1 cellular context compared by ENCODE assay signal in genomic region chr17:72120878-72121163, GRCh38.
TF ChIP-seq lines count a peak whose summit lies in the region.

SOX9 (plus strand) TSS chr17:72121020; CDS start chr17:72121392, 372 bp downstream.

TF ChIP-seq in GM12878, 131 proteins besides CTCF, POLR2A, EP300 and RAD21 (continues in another document):
- TF ChIP-seq, protein P1, sequence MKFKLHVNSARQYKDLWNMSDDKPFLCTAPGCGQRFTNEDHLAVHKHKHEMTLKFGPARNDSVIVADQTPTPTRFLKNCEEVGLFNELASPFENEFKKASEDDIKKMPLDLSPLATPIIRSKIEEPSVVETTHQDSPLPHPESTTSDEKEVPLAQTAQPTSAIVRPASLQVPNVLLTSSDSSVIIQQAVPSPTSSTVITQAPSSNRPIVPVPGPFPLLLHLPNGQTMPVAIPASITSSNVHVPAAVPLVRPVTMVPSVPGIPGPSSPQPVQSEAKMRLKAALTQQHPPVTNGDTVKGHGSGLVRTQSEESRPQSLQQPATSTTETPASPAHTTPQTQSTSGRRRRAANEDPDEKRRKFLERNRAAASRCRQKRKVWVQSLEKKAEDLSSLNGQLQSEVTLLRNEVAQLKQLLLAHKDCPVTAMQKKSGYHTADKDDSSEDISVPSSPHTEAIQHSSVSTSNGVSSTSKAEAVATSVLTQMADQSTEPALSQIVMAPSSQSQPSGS (IDR thresholded peaks at IDR 0.05; ENCODE audit: low read length) = no peak
- TF ChIP-seq, protein P2, sequence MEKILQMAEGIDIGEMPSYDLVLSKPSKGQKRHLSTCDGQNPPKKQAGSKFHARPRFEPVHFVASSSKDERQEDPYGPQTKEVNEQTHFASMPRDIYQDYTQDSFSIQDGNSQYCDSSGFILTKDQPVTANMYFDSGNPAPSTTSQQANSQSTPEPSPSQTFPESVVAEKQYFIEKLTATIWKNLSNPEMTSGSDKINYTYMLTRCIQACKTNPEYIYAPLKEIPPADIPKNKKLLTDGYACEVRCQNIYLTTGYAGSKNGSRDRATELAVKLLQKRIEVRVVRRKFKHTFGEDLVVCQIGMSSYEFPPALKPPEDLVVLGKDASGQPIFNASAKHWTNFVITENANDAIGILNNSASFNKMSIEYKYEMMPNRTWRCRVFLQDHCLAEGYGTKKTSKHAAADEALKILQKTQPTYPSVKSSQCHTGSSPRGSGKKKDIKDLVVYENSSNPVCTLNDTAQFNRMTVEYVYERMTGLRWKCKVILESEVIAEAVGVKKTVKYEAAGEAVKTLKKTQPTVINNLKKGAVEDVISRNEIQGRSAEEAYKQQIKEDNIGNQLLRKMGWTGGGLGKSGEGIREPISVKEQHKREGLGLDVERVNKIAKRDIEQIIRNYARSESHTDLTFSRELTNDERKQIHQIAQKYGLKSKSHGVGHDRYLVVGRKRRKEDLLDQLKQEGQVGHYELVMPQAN (conservative IDR thresholded peaks at IDR 0.05) = no peak; the same call in 1 of the 2 replicates
- TF ChIP-seq CBX3 (IDR thresholded peaks at IDR 0.05; ENCODE audit: borderline replicate concordance, low read depth) (no peak), MXI1 (IDR thresholded peaks at IDR 0.05; ENCODE audit: low read depth, low read length) (peak; percentile 23; the same call in 1 of the 2 replicates), E4F1 (IDR thresholded peaks at IDR 0.05; ENCODE audit: borderline replicate concordance, partially characterized antibody) (no peak), BACH1 (IDR thresholded peaks at IDR 0.05; ENCODE audit: borderline replicate concordance) (no peak; the same call in 1 of the 2 replicates), SREBF1 (IDR thresholded peaks at IDR 0.05; ENCODE audit: low read length) (no peak), REST (IDR thresholded peaks at IDR 0.05; ENCODE audit: low read depth, low read length) (no peak), BRCA1 (IDR thresholded peaks at IDR 0.05; ENCODE audit: low read depth, low read length) (no peak), ASH2L (IDR thresholded peaks at IDR 0.05; ENCODE audit: borderline replicate concordance, low read depth) (no peak), RELA (IDR thresholded peaks at IDR 0.05; ENCODE audit: borderline replicate concordance, partially characterized antibody) (no peak), JUNB (IDR thresholded peaks at IDR 0.05) (no peak), DPF2 (IDR thresholded peaks at IDR 0.05) (no peak), SMARCA5 (IDR thresholded peaks at IDR 0.05) (no peak), IRF5 (IDR thresholded peaks at IDR 0.05; ENCODE audit: borderline replicate concordance) (no peak), PML (IDR thresholded peaks at IDR 0.05; ENCODE audit: low read length) (peak; percentile 84; the same call in 1 of the 2 replicates), TCF3 (IDR thresholded peaks at IDR 0.05; ENCODE audit: borderline replicate concordance, insufficient read depth, low read depth, low read length) (no peak), PAX8 (IDR thresholded peaks at IDR 0.05) (no peak), SMAD1 (IDR thresholded peaks at IDR 0.05; ENCODE audit: low read depth, partially characterized antibody) (peak; percentile 76), CBFB (IDR thresholded peaks at IDR 0.05; ENCODE audit: low read depth) (no peak), YY1 (IDR thresholded peaks at IDR 0.05; ENCODE audit: low read depth, low read length) (no peak), ZNF622 (IDR thresholded peaks at IDR 0.05) (no peak), USF1 (IDR thresholded peaks at IDR 0.05; ENCODE audit: borderline replicate concordance, extremely low read length, insufficient read depth, low read depth, low read length) (no peak), CBX5 (IDR thresholded peaks at IDR 0.05; ENCODE audit: low read depth) (no peak), GATAD2B (conservative IDR thresholded peaks at IDR 0.05; ENCODE audit: low read depth) (no peak), BCL3 (IDR thresholded peaks at IDR 0.05; ENCODE audit: borderline replicate concordance, insufficient read depth, low read depth, low read length, poor library complexity, severe bottlenecking) (no peak), FOXM1 (IDR thresholded peaks at IDR 0.05; ENCODE audit: low read depth, low read length) (no peak), KAT2A (conservative IDR thresholded peaks at IDR 0.05; ENCODE audit: control insufficient read depth, low read depth, low read length) (no peak), FOS (IDR thresholded peaks at IDR 0.05; ENCODE audit: borderline replicate concordance, extremely low read depth, insufficient read length) (no peak), POU2F2 (IDR thresholded peaks at IDR 0.05; ENCODE audit: borderline replicate concordance, low read depth, low read length) (peak; percentile 84)
- TF ChIP-seq, protein P3, sequence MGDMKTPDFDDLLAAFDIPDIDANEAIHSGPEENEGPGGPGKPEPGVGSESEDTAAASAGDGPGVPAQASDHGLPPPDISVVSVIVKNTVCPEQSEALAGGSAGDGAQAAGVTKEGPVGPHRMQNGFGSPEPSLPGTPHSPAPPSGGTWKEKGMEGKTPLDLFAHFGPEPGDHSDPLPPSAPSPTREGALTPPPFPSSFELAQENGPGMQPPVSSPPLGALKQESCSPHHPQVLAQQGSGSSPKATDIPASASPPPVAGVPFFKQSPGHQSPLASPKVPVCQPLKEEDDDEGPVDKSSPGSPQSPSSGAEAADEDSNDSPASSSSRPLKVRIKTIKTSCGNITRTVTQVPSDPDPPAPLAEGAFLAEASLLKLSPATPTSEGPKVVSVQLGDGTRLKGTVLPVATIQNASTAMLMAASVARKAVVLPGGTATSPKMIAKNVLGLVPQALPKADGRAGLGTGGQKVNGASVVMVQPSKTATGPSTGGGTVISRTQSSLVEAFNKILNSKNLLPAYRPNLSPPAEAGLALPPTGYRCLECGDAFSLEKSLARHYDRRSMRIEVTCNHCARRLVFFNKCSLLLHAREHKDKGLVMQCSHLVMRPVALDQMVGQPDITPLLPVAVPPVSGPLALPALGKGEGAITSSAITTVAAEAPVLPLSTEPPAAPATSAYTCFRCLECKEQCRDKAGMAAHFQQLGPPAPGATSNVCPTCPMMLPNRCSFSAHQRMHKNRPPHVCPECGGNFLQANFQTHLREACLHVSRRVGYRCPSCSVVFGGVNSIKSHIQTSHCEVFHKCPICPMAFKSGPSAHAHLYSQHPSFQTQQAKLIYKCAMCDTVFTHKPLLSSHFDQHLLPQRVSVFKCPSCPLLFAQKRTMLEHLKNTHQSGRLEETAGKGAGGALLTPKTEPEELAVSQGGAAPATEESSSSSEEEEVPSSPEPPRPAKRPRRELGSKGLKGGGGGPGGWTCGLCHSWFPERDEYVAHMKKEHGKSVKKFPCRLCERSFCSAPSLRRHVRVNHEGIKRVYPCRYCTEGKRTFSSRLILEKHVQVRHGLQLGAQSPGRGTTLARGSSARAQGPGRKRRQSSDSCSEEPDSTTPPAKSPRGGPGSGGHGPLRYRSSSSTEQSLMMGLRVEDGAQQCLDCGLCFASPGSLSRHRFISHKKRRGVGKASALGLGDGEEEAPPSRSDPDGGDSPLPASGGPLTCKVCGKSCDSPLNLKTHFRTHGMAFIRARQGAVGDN (IDR thresholded peaks at IDR 0.05) = peak; percentile 56
- TF ChIP-seq, protein P4, sequence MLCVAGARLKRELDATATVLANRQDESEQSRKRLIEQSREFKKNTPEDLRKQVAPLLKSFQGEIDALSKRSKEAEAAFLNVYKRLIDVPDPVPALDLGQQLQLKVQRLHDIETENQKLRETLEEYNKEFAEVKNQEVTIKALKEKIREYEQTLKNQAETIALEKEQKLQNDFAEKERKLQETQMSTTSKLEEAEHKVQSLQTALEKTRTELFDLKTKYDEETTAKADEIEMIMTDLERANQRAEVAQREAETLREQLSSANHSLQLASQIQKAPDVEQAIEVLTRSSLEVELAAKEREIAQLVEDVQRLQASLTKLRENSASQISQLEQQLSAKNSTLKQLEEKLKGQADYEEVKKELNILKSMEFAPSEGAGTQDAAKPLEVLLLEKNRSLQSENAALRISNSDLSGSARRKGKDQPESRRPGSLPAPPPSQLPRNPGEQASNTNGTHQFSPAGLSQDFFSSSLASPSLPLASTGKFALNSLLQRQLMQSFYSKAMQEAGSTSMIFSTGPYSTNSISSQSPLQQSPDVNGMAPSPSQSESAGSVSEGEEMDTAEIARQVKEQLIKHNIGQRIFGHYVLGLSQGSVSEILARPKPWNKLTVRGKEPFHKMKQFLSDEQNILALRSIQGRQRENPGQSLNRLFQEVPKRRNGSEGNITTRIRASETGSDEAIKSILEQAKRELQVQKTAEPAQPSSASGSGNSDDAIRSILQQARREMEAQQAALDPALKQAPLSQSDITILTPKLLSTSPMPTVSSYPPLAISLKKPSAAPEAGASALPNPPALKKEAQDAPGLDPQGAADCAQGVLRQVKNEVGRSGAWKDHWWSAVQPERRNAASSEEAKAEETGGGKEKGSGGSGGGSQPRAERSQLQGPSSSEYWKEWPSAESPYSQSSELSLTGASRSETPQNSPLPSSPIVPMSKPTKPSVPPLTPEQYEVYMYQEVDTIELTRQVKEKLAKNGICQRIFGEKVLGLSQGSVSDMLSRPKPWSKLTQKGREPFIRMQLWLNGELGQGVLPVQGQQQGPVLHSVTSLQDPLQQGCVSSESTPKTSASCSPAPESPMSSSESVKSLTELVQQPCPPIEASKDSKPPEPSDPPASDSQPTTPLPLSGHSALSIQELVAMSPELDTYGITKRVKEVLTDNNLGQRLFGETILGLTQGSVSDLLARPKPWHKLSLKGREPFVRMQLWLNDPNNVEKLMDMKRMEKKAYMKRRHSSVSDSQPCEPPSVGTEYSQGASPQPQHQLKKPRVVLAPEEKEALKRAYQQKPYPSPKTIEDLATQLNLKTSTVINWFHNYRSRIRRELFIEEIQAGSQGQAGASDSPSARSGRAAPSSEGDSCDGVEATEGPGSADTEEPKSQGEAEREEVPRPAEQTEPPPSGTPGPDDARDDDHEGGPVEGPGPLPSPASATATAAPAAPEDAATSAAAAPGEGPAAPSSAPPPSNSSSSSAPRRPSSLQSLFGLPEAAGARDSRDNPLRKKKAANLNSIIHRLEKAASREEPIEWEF (IDR thresholded peaks at IDR 0.05; ENCODE audit: insufficient replicate concordance, low read depth, low read length) = no peak
- TF ChIP-seq, protein P5, sequence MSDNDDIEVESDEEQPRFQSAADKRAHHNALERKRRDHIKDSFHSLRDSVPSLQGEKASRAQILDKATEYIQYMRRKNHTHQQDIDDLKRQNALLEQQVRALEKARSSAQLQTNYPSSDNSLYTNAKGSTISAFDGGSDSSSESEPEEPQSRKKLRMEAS (IDR thresholded peaks at IDR 0.05; ENCODE audit: low read depth, low read length) = no peak
